In the genomic region with DNA sequence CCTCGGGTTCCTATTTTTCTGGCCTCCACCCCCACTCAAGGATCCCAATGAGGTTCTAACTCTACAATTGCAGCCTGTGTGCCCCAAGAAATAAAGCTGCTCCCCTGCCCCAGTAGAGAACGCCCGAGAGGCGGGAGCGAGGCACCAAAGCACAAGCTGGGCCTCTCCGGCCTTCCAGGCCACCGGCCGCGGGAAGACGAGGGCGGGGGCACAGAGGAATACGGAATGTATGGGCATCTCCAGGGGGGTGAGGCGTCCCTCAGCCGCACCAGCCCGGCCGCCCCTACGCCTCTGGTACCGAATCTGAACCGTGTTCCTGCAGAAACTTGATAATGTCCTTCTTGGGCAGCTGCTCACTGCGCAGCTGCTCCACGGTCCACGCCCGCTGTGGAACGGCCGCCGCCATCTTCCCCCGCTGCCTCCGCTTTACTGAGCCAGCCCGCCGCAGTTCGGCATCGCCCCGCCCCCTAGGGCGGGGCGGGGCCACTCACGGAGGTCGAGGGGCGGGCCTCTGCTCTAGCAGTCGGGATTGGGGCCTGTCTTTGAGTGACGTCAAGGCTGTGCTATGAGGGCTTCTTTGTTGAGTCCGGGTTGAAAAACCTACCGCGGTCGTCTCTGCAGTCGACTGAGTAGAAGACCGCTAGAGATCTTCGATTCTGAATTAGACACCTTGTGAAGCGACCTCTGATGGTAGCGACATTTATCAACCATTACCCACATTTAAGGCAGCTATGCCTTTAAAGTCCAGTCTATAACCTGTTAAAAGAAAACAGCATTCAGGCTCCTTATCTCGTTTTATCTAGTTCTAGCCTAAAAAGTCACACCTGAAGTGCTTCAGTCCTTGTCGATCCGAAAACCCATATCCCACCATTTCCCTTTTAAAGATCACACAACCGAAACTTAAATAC, we compare ENCODE assay signal across 8 cellular contexts. TPM values are rescaled to one million over a fixed set of nuclear protein-coding genes. Genes with fewer than 3 reads are reported as not detected.
DNase-seq lines count a peak whose midpoint lies in the region; ATAC-seq, FAIRE-seq and TF ChIP-seq lines count a peak whose summit lies in the region.

A gene (minus strand): TSS at position 431 of the 908 bp plus-strand sequence. CDS start 25 bp downstream, at position 406.

- DNase-seq in C1 segment of cervical spinal cord (lab: John Stamatoyannopoulos, UW) (peak; percentile 54 to 99 (median 92)), NCI-H748 (lab: John Stamatoyannopoulos, UW; ENCODE audit: unreplicated experiment) (peak; percentile 99), dermis blood vessel endothelial cell (peak; percentile 99), HepG2 (ENCODE audit: low spot score) (peak; percentile 99)
- peak; percentile 84 to 95 for DNase-seq in activated CD4-positive, alpha-beta T cell treated with anti-CD3 and anti-CD28 coated beads, Interleukin-2, amount 50 U/mL, for 24 hours (ENCODE audit: low read depth in 1 of 2, low spot score in 1 of 2)
- peak; percentile 96 for DNase-seq in stimulated activated CD4-positive, alpha-beta T cell treated with anti-CD3 and anti-CD28 coated beads, Interleukin-4, amount 100 ng/mL, for 24 hours

- H4K20me1 ChIP-seq in HepG2 (ENCODE audit: insufficient read depth, low read length), result no peaks in the 10 kb centered on the region; the same call in 1 of the 2 replicates

- H3K9me3 ChIP-seq in HepG2 (ENCODE audit: low read length), result no peaks in the 10 kb centered on the region

- ATAC-seq in GM19328 (IDR thresholded peaks at IDR 0.05; ENCODE audit: unreplicated experiment) (peak; percentile 92), HG03521 (IDR thresholded peaks at IDR 0.05; ENCODE audit: unreplicated experiment) (peak; percentile 90), HepG2 (peak; percentile 90)

- in situ Hi-C loops in HepG2 (cut with HindIII; ENCODE audit: extremely low pct_ligation_motif_present, low pct_unique_long_range_greater_than_20kb), result no loop called here

- H3K27ac ChIP-seq in HepG2 (ENCODE audit: extremely low read length, insufficient read depth, low read length), result peak within 1 kb of the TSS; percentile 90

- peak within 1 kb of the TSS; percentile 87 to 95 (median 91) for H3K4me3 ChIP-seq in HepG2 (replicated peaks in 1 of 3; ENCODE audit: insufficient read depth in 1 of 3, low read depth in 2 of 3, low read length in 3 of 3)

- peak; percentile 83 to 89 for TF ChIP-seq POLR2A in HepG2 (IDR thresholded peaks at IDR 0.05; ENCODE audit: insufficient read depth in 1 of 2, low read depth in 2 of 2, low read length in 2 of 2)

- POLR2A ChIA-PET in HepG2 (lab: Yijun Ruan, JAX), result interaction anchor here (0.6 to 5.0 kb wide), 13 partner anchors 8 to 238 kb away, joined by 3 to 42 read pairs (median 5); a partner anchor contains a TSS

- peak within 1 kb of the TSS; percentile 77 for H3K4me2 ChIP-seq in HepG2 (ENCODE audit: low read depth, low read length)

- TF ChIP-seq CTCF in HepG2 (CRISPR knock-in tag; IDR thresholded peaks at IDR 0.05), result peak; percentile 60

- H3K9ac ChIP-seq in HepG2 (ENCODE audit: insufficient read depth, low read depth, low read length), result peak within 1 kb of the TSS; percentile 90

- WGBS in HepG2 (ENCODE audit: low lambda C conversion rate), result under 1% methylated on average over 23 of the region's 53 CpGs

- 0 out of 2 replicates have a peak, but pooled peaks have one; percentile 22 for TF ChIP-seq RAD21 in HepG2 (CRISPR knock-in tag; IDR thresholded peaks at IDR 0.05)

- intact Hi-C loops in HepG2 (cut with micrococcal nuclease; ENCODE audit: unreplicated experiment), result loop anchor here (1.0 to 2.0 kb wide), 6 partner anchors 22 to 237 kb away; a partner anchor contains a TSS

- H3K79me2 ChIP-seq in HepG2 (ENCODE audit: insufficient read depth, low read length), result peaks cover 64% of the 10 kb centered on the region

- TF ChIP-seq EP300 in HepG2 (IDR thresholded peaks at IDR 0.05; ENCODE audit: low read depth in 2 of 2, low read length in 2 of 2) (peak; percentile 5 to 14; a peak in 2 of 4 replicates), HepG2 (CRISPR knock-in tag; IDR thresholded peaks at IDR 0.05; ENCODE audit: borderline replicate concordance) (no peak)

- H3K4me1 ChIP-seq in HepG2 (ENCODE audit: insufficient read depth, low read length), result peaks cover 45% of the 10 kb centered on the region

- H3K27me3 ChIP-seq in HepG2 (ENCODE audit: control insufficient read depth in 1 of 2, insufficient read depth in 2 of 2, low read length in 2 of 2), result no peaks in the 10 kb centered on the region; a peak in 2 of 5 replicates

- peak; percentile 74 for FAIRE-seq in HepG2 (lab: Jason Lieb, UNC)

- CTCF ChIA-PET in HepG2 (lab: Yijun Ruan, JAX; ENCODE audit: low intra/inter-chr PET ratio, low total read pairs), result no interaction called here

- H3K36me3 ChIP-seq in HepG2 (replicated peaks in 1 of 2; ENCODE audit: control insufficient read depth in 1 of 2, insufficient read depth in 2 of 2, low read length in 2 of 2), result no peaks in the 10 kb centered on the region

- no TSS peak for BruUV-seq in HepG2 (replicated peaks; lab: Mats Ljungman, UMichigan)

- peak within 1 kb of the TSS; percentile 96 for H2AFZ ChIP-seq in HepG2 (ENCODE audit: low read length)

TF ChIP-seq in HepG2, 621 proteins besides CTCF, POLR2A, EP300 and RAD21 (continues in another document):
- TF ChIP-seq ZBTB42 (CRISPR knock-in tag; IDR thresholded peaks at IDR 0.05), result no peak
- TF ChIP-seq CEBPB (IDR thresholded peaks at IDR 0.05; ENCODE audit: borderline replicate concordance, low read depth, low read length), result no peak
- TF ChIP-seq RARG (CRISPR knock-in tag; IDR thresholded peaks at IDR 0.05; ENCODE audit: low read depth), result no peak
- TF ChIP-seq XRCC5 (optimal IDR thresholded peaks at IDR 0.05; ENCODE audit: low read length), result peak; percentile 88
- peak; percentile 30; the same call in 1 of the 2 replicates for TF ChIP-seq GLI4 (CRISPR knock-in tag; IDR thresholded peaks at IDR 0.05; ENCODE audit: borderline replicate concordance)
- TF ChIP-seq TCF7 (IDR thresholded peaks at IDR 0.05; ENCODE audit: low read depth), result no peak
- TF ChIP-seq, protein P1, sequence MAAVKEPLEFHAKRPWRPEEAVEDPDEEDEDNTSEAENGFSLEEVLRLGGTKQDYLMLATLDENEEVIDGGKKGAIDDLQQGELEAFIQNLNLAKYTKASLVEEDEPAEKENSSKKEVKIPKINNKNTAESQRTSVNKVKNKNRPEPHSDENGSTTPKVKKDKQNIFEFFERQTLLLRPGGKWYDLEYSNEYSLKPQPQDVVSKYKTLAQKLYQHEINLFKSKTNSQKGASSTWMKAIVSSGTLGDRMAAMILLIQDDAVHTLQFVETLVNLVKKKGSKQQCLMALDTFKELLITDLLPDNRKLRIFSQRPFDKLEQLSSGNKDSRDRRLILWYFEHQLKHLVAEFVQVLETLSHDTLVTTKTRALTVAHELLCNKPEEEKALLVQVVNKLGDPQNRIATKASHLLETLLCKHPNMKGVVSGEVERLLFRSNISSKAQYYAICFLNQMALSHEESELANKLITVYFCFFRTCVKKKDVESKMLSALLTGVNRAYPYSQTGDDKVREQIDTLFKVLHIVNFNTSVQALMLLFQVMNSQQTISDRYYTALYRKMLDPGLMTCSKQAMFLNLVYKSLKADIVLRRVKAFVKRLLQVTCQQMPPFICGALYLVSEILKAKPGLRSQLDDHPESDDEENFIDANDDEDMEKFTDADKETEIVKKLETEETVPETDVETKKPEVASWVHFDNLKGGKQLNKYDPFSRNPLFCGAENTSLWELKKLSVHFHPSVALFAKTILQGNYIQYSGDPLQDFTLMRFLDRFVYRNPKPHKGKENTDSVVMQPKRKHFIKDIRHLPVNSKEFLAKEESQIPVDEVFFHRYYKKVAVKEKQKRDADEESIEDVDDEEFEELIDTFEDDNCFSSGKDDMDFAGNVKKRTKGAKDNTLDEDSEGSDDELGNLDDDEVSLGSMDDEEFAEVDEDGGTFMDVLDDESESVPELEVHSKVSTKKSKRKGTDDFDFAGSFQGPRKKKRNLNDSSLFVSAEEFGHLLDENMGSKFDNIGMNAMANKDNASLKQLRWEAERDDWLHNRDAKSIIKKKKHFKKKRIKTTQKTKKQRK (IDR thresholded peaks at IDR 0.05; ENCODE audit: low read length), result no peak
- TF ChIP-seq REXO4 (CRISPR knock-in tag; IDR thresholded peaks at IDR 0.05; ENCODE audit: borderline replicate concordance), result no peak
- no peak for TF ChIP-seq NFRKB (IDR thresholded peaks at IDR 0.05)
- TF ChIP-seq ZNF343 (CRISPR knock-in tag; IDR thresholded peaks at IDR 0.05), result 0 out of 2 replicates have a peak, but pooled peaks have one; percentile 47

RNA-seq across cellular contexts. Expression of the gene that starts here (rescaled TPM):
- total RNA-seq in dermis blood vessel endothelial cell (32.3 and 36.2 TPM in 2 replicates), HepG2 (2016; rRNA removed; fragmentation: Illumina TruSeq; extraction: Trizol) (87.6 and 140 TPM in 2 replicates)
- total RNA-seq in HepG2 (2016; cell fraction: cytosol; rRNA removed; fragmentation: Illumina TruSeq; extraction: Trizol; ENCODE audit: low read depth), result 27.9 and 33.0 TPM in 2 replicates
- 89.6 and 145 TPM in 2 replicates for total RNA-seq in HepG2 (2016; cell fraction: insoluble cytoplasmic fraction; rRNA removed; fragmentation: Illumina TruSeq; extraction: Trizol)
- total RNA-seq in HepG2 (2016; cell fraction: membrane; rRNA removed; fragmentation: Illumina TruSeq; extraction: Trizol), result 29.1 and 33.1 TPM in 2 replicates
- 64.8 and 67.4 TPM in 2 replicates for total RNA-seq in HepG2 (2016; cell fraction: nucleus; rRNA removed; fragmentation: Illumina TruSeq; extraction: Trizol)
- 40.2 and 57.0 TPM in 2 replicates for polyA plus RNA-seq in HepG2 (2011; rRNA removed)
- polyA plus RNA-seq in HepG2 (2011; cell fraction: cytosol; rRNA removed), result 18.8 and 31.3 TPM in 2 replicates
- 18.1 and 30.4 TPM in 2 replicates for polyA plus RNA-seq in HepG2 (2011; cell fraction: nucleus; rRNA removed)
- 75.2 and 122 TPM in 2 replicates for polyA plus RNA-seq in HepG2 (2012)
- 30.8 and 31.1 TPM in 2 replicates for polyA plus RNA-seq in HepG2 (2016; cell fraction: cytosol; fragmentation: Illumina TruSeq; extraction: Trizol; ENCODE audit: low read depth)
- 228 and 238 TPM in 2 replicates for polyA plus RNA-seq in HepG2 (2016; cell fraction: insoluble cytoplasmic fraction; fragmentation: Illumina TruSeq; extraction: Trizol; ENCODE audit: low read depth)
- 34.4 and 37.5 TPM in 2 replicates for polyA plus RNA-seq in HepG2 (2016; cell fraction: membrane; fragmentation: Illumina TruSeq; extraction: Trizol; ENCODE audit: low read depth)
- 149 and 154 TPM in 2 replicates for polyA plus RNA-seq in HepG2 (2016; cell fraction: nucleus; fragmentation: Illumina TruSeq; extraction: Trizol; ENCODE audit: insufficient read depth, low read depth)
- polyA minus RNA-seq in HepG2 (2011; rRNA and poly(A)+ RNA removed; ENCODE audit: low replicate concordance), result 3.0 and 4.9 TPM in 2 replicates
- polyA minus RNA-seq in HepG2 (2011; cell fraction: cytosol; rRNA and poly(A)+ RNA removed), result 12.1 and 13.8 TPM in 2 replicates
- polyA minus RNA-seq in HepG2 (2011; cell fraction: nucleus; rRNA and poly(A)+ RNA removed), result 38.2 and 44.6 TPM in 2 replicates

Comparison
In these comparisons a context has a peak if more than half of its experiments do, and no peak if none do; other contexts are left out.
1. Peak in every context shown above with its lines: DNase-seq, ATAC-seq, H3K4me3 ChIP-seq and H3K27ac ChIP-seq.